ENCODE assay signal across 8 cellular contexts in genomic region chr2:127810637-127811396, GRCh38. TPM values are rescaled to one million over a fixed set of nuclear protein-coding genes. Genes with fewer than 3 reads are reported as not detected.
DNase-seq lines count a peak whose midpoint lies in the region; ATAC-seq and TF ChIP-seq lines count a peak whose summit lies in the region.

Gene WDR33, minus strand, starts transcription at chr2:127811171. Its CDS starts 40,190 bp downstream, at chr2:127770981.

- peak within 1 kb of the TSS; percentile 90 for H3K4me3 Mint-ChIP-seq in activated T-helper 2 cell treated with anti-CD3 and anti-CD28 coated beads, Interferon-gamma antibody, Interleukin-2, Interleukin-4, amounts not matched to agents 10 μg/mL and 5 μg/mL and 100 μg/mL, durations not matched to agents 14 hours and 24 hours and 36 hours (ENCODE audit: low read depth)
- peak within 1 kb of the TSS; percentile 95 for H3K4me3 Mint-ChIP-seq in nephron progenitor cell

- peaks cover 26% of the 10 kb centered on the region for H3K36me3 Mint-ChIP-seq in activated T-helper 2 cell treated with anti-CD3 and anti-CD28 coated beads, Interferon-gamma antibody, Interleukin-2, Interleukin-4, amounts not matched to agents 10 μg/mL and 5 μg/mL and 100 μg/mL, durations not matched to agents 14 hours and 24 hours and 36 hours (ENCODE audit: low read depth)
- peaks cover 31% of the 10 kb centered on the region for H3K36me3 Mint-ChIP-seq in nephron progenitor cell (ENCODE audit: low read depth)

- H3K27me3 ChIP-seq in RWPE2 (ENCODE audit: insufficient read depth, poor library complexity, severe bottlenecking) (no peaks in the 10 kb centered on the region), stomach (no peaks in the 10 kb centered on the region)

- no peaks in the 10 kb centered on the region for H3K9me3 ChIP-seq in RWPE2 (ENCODE audit: severe bottlenecking)
- H3K9me3 ChIP-seq in stomach: no peaks in the 10 kb centered on the region

- peak within 1 kb of the TSS; percentile 96 for H3K27ac Mint-ChIP-seq in activated T-helper 2 cell treated with anti-CD3 and anti-CD28 coated beads, Interferon-gamma antibody, Interleukin-2, Interleukin-4, amounts not matched to agents 10 μg/mL and 5 μg/mL and 100 μg/mL, durations not matched to agents 14 hours and 24 hours and 36 hours
- peak within 1 kb of the TSS; percentile 99 for H3K27ac Mint-ChIP-seq in nephron progenitor cell

- peaks cover 18% of the 10 kb centered on the region; the same call in 1 of the 2 replicates for H3K36me3 ChIP-seq in RWPE2 (ENCODE audit: low read depth)
- no peaks in the 10 kb centered on the region for H3K36me3 ChIP-seq in stomach

- peak within 1 kb of the TSS; percentile 78 for H3K4me3 ChIP-seq in RWPE2 (ENCODE audit: severe bottlenecking)
- peak within 1 kb of the TSS; percentile 90 for H3K4me3 ChIP-seq in fibroblast of the aortic adventitia (ENCODE audit: low read depth, low read length)
- H3K4me3 ChIP-seq in stomach: peak within 1 kb of the TSS; percentile 61 to 90 (median 79)

- DNase-seq in ELR (ENCODE audit: low read depth): peak; percentile 93
- peak; percentile 82 for DNase-seq in H4 (ENCODE audit: low spot score)
- peak; percentile 97 for DNase-seq in LoVo (ENCODE audit: low spot score)
- DNase-seq in RWPE2 (ENCODE audit: low spot score): peak; percentile 86
- DNase-seq in activated T-helper 2 cell treated with anti-CD3 and anti-CD28 coated beads, Interferon-gamma antibody, Interleukin-2, Interleukin-4, amounts not matched to agents 10 μg/mL and 5 μg/mL and 100 μg/mL, durations not matched to agents 14 hours and 24 hours and 36 hours (ENCODE audit: low spot score): peak; percentile 94
- peak; percentile 78 for DNase-seq in fibroblast of the aortic adventitia (ENCODE audit: low read depth)
- DNase-seq in nephron progenitor cell: peak; percentile 87
- peak; percentile 93 for DNase-seq in stomach

- 0 to 1% (median 0%) methylated on average over 46 to 61 of the region's 61 CpGs for WGBS in stomach, 5 donors

- TF ChIP-seq EP300 in stomach (IDR thresholded peaks at IDR 0.05): no peak

- TF ChIP-seq CTCF in RWPE2 (IDR thresholded peaks at IDR 0.05; ENCODE audit: poor library complexity, severe bottlenecking) (no peak), fibroblast of the aortic adventitia (IDR thresholded peaks at IDR 0.05; ENCODE audit: insufficient read depth, low read length) (no peak), nephron progenitor cell (IDR thresholded peaks at IDR 0.05) (no peak), stomach (IDR thresholded peaks at IDR 0.05) (peak in 1 of 7 experiments; percentile 29)

- H3K4me1 ChIP-seq in RWPE2 (ENCODE audit: insufficient read depth, poor library complexity, severe bottlenecking): peaks cover 10% of the 10 kb centered on the region
- H3K4me1 ChIP-seq in stomach: peaks cover 29 to 50% (median 42%) of the 10 kb centered on the region in 4 donors

- peaks cover 33% of the 10 kb centered on the region for H3K4me1 Mint-ChIP-seq in activated T-helper 2 cell treated with anti-CD3 and anti-CD28 coated beads, Interferon-gamma antibody, Interleukin-2, Interleukin-4, amounts not matched to agents 10 μg/mL and 5 μg/mL and 100 μg/mL, durations not matched to agents 14 hours and 24 hours and 36 hours (ENCODE audit: low read depth)
- peaks cover 40% of the 10 kb centered on the region for H3K4me1 Mint-ChIP-seq in nephron progenitor cell

- H3K27me3 Mint-ChIP-seq in activated T-helper 2 cell treated with anti-CD3 and anti-CD28 coated beads, Interferon-gamma antibody, Interleukin-2, Interleukin-4, amounts not matched to agents 10 μg/mL and 5 μg/mL and 100 μg/mL, durations not matched to agents 14 hours and 24 hours and 36 hours (ENCODE audit: low read depth): peaks cover 6% of the 10 kb centered on the region
- H3K27me3 Mint-ChIP-seq in nephron progenitor cell (ENCODE audit: low read depth, poor library complexity): peaks cover 7% of the 10 kb centered on the region

- TF ChIP-seq POLR2A in stomach (IDR thresholded peaks at IDR 0.05): peak in 2 of 4 donors; percentile 34 to 63

- ATAC-seq in RWPE2 (ENCODE audit: low read depth): peak; percentile 96

- no peaks in the 10 kb centered on the region for H3K9me3 Mint-ChIP-seq in activated T-helper 2 cell treated with anti-CD3 and anti-CD28 coated beads, Interferon-gamma antibody, Interleukin-2, Interleukin-4, amounts not matched to agents 10 μg/mL and 5 μg/mL and 100 μg/mL, durations not matched to agents 14 hours and 24 hours and 36 hours
- peaks cover 31% of the 10 kb centered on the region for H3K9me3 Mint-ChIP-seq in nephron progenitor cell

- H3K27ac ChIP-seq in RWPE2 (ENCODE audit: poor library complexity, severe bottlenecking) (peak within 1 kb of the TSS; percentile 77), stomach (peak within 1 kb of the TSS; percentile 87 to 97 (median 97))

- intact Hi-C loops in activated T-helper 2 cell treated with anti-CD3 and anti-CD28 coated beads, Interferon-gamma antibody, Interleukin-2, Interleukin-4, amounts not matched to agents 10 μg/mL and 5 μg/mL and 100 μg/mL, durations not matched to agents 14 hours and 24 hours and 36 hours (cut with micrococcal nuclease): loop anchor here (1.0 to 10.0 kb wide), 5 partner anchors 18 to 214 kb away; partner anchors contain the start of genes POLR2D, SAP130 and SFT2D3
- intact Hi-C loops in stomach (cut with DNase I; ENCODE audit: low total_unique reads): no loop called here

RNA-seq across cellular contexts. Expression of gene WDR33, which starts in this region (rescaled TPM):
- 11.1 and 29.9 TPM in 2 replicates for total RNA-seq in H4 (2014; rRNA removed; shearing (Covaris generic))
- 74.2 and 76.5 TPM in 2 replicates for total RNA-seq in activated T-helper 2 cell treated with anti-CD3 and anti-CD28 coated beads, Interferon-gamma antibody, Interleukin-2, Interleukin-4, amounts not matched to agents 10 μg/mL and 5 μg/mL and 100 μg/mL, durations not matched to agents 14 hours and 24 hours and 36 hours
- 17.8 and 34.4 TPM in 2 replicates for total RNA-seq in fibroblast of the aortic adventitia (ENCODE audit: low replicate concordance)
- total RNA-seq in stomach: 10 to 100 TPM; 11.7 to 99.9 (median 35.3) TPM
- polyA plus RNA-seq in stomach: 10 to 100 TPM in 1 of 3 donors, 1 to 10 TPM in 2; 7.9 to 12.0 (median 8.6) TPM

Comparison
In these comparisons a context has a peak if more than half of its experiments do, and no peak if none do; other contexts are left out.
1. Peak in every context shown above with its lines: DNase-seq, ATAC-seq, H3K4me3 ChIP-seq and H3K27ac ChIP-seq.